In the genomic region with DNA sequence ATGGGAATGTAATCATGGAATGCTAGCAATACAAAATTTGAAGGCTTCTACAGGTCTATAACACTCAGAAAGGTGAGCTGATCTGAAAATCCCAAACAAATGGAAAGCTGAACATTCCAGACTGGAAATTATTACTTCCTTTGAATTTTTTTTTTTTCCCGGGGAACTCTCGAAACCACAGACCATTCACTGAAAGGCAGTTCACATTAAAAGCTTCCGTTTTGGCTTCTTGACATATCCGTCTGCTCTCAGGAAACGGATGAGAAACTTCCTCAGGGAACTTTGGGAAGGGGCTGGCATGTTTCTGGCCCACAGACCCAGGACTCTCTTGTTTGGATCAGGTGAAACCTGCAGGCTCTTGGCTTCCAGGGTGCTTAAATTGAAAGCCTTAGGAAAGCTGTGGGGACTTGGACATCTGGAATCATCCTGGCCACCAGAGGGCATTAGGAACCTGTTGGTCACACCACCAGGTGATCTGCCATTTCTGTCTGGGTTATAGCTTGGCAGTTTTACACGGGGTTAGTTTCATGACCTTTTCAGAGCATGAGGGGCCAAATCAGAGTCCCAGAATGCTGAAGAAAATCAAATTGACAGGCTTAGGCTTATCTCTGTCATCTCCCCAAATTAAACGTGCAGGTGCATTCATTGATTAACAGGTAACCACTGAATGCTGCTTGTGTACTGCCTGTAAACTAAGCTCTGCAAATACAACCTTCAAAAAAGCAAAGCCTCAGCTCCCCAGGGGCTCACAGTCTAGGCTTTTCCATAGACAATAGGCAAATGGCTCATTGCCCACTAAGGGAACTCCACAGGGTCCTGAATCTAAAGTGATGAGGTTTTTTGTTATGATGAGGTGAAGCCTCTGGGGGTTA, we compare ENCODE assay signal across 8 cellular contexts. TPM values are rescaled to one million over a fixed set of nuclear protein-coding genes. Genes with fewer than 3 reads are reported as not detected.
DNase-seq lines count a peak whose midpoint lies in the region; ATAC-seq and TF ChIP-seq lines count a peak whose summit lies in the region.

No MANE protein-coding gene starts in this region.

- H3K36me3 ChIP-seq in RWPE2 (ENCODE audit: low read depth): no peaks in the 10 kb centered on the region
- H3K36me3 ChIP-seq in sigmoid colon: no peaks in the 10 kb centered on the region

- intact Hi-C loops in left cardiac atrium (cut with DNase I): loop anchor here (1.0 to 10.0 kb wide), 3 partner anchors 70 to 103 kb away; no protein-coding TSS in a partner anchor
- intact Hi-C loops in sigmoid colon (cut with DNase I): loop anchor here (10.0 kb wide), 1 partner anchor 67 kb away; no protein-coding TSS in a partner anchor

- in situ Hi-C loops in ACHN (cut with HindIII; ENCODE audit: low pct_ligation_motif_present, low pct_unique_long_range_greater_than_20kb, low sequenced_read_pairs): no loop called here
- in situ Hi-C loops in GM13977 (cut with MboI; ENCODE audit: low pct_unique_long_range_greater_than_20kb, low sequenced_read_pairs, unreplicated experiment): no loop called here
- in situ Hi-C loops in KBM-7 (cut with MboI; ENCODE audit: low pct_unique_long_range_greater_than_20kb, low sequenced_read_pairs): no loop called here

- H3K4me3 ChIP-seq in RWPE2 (ENCODE audit: severe bottlenecking) (no peak overlapping the region), sigmoid colon (no peak overlapping the region), coronary artery (no peak overlapping the region)

- H3K27ac ChIP-seq in RWPE2 (ENCODE audit: poor library complexity, severe bottlenecking) (no peak overlapping the region), sigmoid colon (no peak overlapping the region), coronary artery (no peak overlapping the region)

- H3K9me3 ChIP-seq in RWPE2 (ENCODE audit: severe bottlenecking) (no peaks in the 10 kb centered on the region), sigmoid colon (no peaks in the 10 kb centered on the region)

- no peak for TF ChIP-seq POLR2A in sigmoid colon (IDR thresholded peaks at IDR 0.05)

- WGBS in sigmoid colon, 2 donors: 5 to 7% methylated on average over 7 of the region's 7 CpGs

- TF ChIP-seq CTCF in GM13977 (IDR thresholded peaks at IDR 0.05; ENCODE audit: extremely low read depth, insufficient read depth, missing control alignments) (peak; percentile 68), RWPE2 (IDR thresholded peaks at IDR 0.05; ENCODE audit: poor library complexity, severe bottlenecking) (peak; percentile 82), sigmoid colon (IDR thresholded peaks at IDR 0.05) (peak in 3 of 4 experiments; percentile 27 to 39 (median 37)), coronary artery (IDR thresholded peaks at IDR 0.05) (no peak)

- DNase-seq in ACHN (peak; percentile 58), GM13977 (ENCODE audit: low spot score) (no peak), KBM-7 (peak; percentile 76), RWPE2 (ENCODE audit: low spot score) (no peak), left cardiac atrium (peak; percentile 68), sigmoid colon (no peak), coronary artery (ENCODE audit: low spot score) (no peak)
- peak; percentile 61 for DNase-seq in activated naive CD4-positive, alpha-beta T cell treated with Interleukin-2 at 50 U/mL for 16 hours

- peak; percentile 97 for ATAC-seq in RWPE2 (ENCODE audit: low read depth)
- ATAC-seq in left cardiac atrium: peak; percentile 55 to 60

- H3K4me1 ChIP-seq in RWPE2 (ENCODE audit: insufficient read depth, poor library complexity, severe bottlenecking) (no peaks in the 10 kb centered on the region), sigmoid colon (no peaks in the 10 kb centered on the region)

- H3K27me3 ChIP-seq in RWPE2 (ENCODE audit: insufficient read depth, poor library complexity, severe bottlenecking) (no peaks in the 10 kb centered on the region), sigmoid colon (peaks cover 0 to 18% (median 7%) of the 10 kb centered on the region in 3 donors)

- TF ChIP-seq EP300 in sigmoid colon (IDR thresholded peaks at IDR 0.05): no peak

RNA-seq across cellular contexts. Expression of a gene that starts 22.7 kb away (rescaled TPM):
- total RNA-seq in left cardiac atrium (1 to 10 TPM; 2.8 to 3.1 TPM), sigmoid colon (1 to 10 TPM; 2.3 to 5.0 (median 3.8) TPM)
- 1 to 10 TPM; 1.8 to 4.9 (median 3.5) TPM for polyA plus RNA-seq in sigmoid colon

Comparison
In these comparisons a context has a peak if more than half of its experiments do, and no peak if none do; other contexts are left out.
1. DNase-seq: peak in ACHN (single experiment), KBM-7 (single experiment), activated naive CD4-positive, alpha-beta T cell treated with Interleukin-2 at 50 U/mL for 16 hours (single experiment) and left cardiac atrium (single experiment); none in GM13977 (single experiment), RWPE2 (single experiment), sigmoid colon (single experiment) and coronary artery (single experiment).